8 cellular contexts compared by ENCODE assay signal in the genomic region with DNA sequence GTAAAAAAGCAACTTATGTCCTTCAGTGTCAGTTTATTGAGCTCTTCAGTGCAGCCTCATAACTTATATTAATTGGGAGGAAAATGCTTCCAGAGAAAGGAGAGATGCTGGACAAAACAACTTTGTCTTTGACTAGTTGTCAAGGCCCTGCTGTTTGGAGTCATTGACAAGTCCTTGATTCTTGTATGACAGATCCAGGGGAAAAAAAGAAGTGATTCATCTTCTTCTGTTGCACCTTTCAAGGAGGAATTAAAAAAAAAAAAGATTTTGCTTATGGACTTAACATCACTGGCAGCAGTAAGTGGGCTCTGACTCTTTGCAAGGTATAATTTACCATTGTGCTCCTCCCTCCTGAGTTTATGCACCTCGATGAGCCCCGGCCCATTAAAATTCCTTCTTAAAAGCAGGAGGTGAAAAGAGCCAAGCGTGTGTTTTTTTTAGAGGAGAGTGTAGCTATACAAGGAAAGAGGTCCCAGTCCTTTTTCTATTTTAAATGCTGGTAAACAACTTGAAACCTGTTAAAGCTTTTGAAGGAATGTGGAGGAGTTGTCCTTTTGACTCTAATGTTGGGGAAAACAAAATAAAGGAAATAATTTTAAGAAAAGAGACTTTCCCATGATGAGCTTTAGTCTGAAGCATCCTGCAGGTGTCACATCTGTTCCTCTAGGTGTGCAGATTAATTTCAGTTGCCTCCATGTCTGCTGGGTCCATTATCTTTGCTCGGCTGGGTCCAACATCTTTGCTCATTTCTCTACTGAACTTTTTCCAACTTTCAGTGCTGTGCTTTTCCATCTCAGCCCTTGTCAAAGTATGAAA.
DNase-seq lines count a peak whose midpoint lies in the region; ATAC-seq, FAIRE-seq and TF ChIP-seq lines count a peak whose summit lies in the region.

No MANE protein-coding gene starts in this region.

- H3K36me3 Mint-ChIP-seq in activated T-cell treated with anti-CD3 and anti-CD28 coated beads, Interleukin-2, amount 50 U/mL, for 72 hours (ENCODE audit: insufficient read depth in 2 of 2) = no peaks in the 10 kb centered on the region
- H3K36me3 Mint-ChIP-seq in T-helper 17 cell (ENCODE audit: low read depth) = no peaks in the 10 kb centered on the region

- TF ChIP-seq CTCF in HepG2 (CRISPR knock-in tag; IDR thresholded peaks at IDR 0.05) = no peak
- peak in 1 of 5 experiments; percentile 9 for TF ChIP-seq CTCF in transverse colon (IDR thresholded peaks at IDR 0.05)

- no peaks in the 10 kb centered on the region for H3K79me2 ChIP-seq in HepG2 (ENCODE audit: insufficient read depth, low read length)

- 53% methylated on average over 4 of the region's 4 CpGs for WGBS in HepG2 (ENCODE audit: low lambda C conversion rate)
- WGBS in transverse colon (ENCODE audit: low coverage in 1 of 2), 2 donors = 46 to 62% methylated on average over 3 to 4 of the region's 4 CpGs

- TF ChIP-seq POLR2A in HepG2 (IDR thresholded peaks at IDR 0.05; ENCODE audit: insufficient read depth in 1 of 2, low read depth in 2 of 2, low read length in 2 of 2) = no peak
- TF ChIP-seq POLR2A in transverse colon (IDR thresholded peaks at IDR 0.05) = no peak

- H3K36me3 ChIP-seq in HepG2 (replicated peaks in 1 of 2; ENCODE audit: control insufficient read depth in 1 of 2, insufficient read depth in 2 of 2, low read length in 2 of 2) (no peaks in the 10 kb centered on the region), transverse colon (no peaks in the 10 kb centered on the region)

- H3K4me1 ChIP-seq in HepG2 (ENCODE audit: insufficient read depth, low read length) = peaks cover 81% of the 10 kb centered on the region
- peaks cover 43 to 70% (median 51%) of the 10 kb centered on the region in 4 donors for H3K4me1 ChIP-seq in transverse colon

- POLR2A ChIA-PET in HepG2 (lab: Yijun Ruan, JAX) = interaction anchor here (1.0 to 1.9 kb wide), 2 partner anchors 44 to 542 kb away, joined by 3 to 6 read pairs; partner anchors contain the start of gene ZFP36L1

- H3K9me3 ChIP-seq in T-helper 17 cell (ENCODE audit: control insufficient read depth, low read length, poor library complexity, severe bottlenecking) (no peaks in the 10 kb centered on the region), HepG2 (ENCODE audit: low read length) (no peaks in the 10 kb centered on the region), transverse colon (no peaks in the 10 kb centered on the region)

- BruUV-seq in HepG2 (replicated peaks; lab: Mats Ljungman, UMichigan) = no TSS peak

- H3K27ac ChIP-seq in HepG2 (ENCODE audit: extremely low read length, insufficient read depth, low read length) (no peak overlapping the region), transverse colon (peak overlapping the region; percentile 84 to 87 (median 86))

- H4K20me1 ChIP-seq in HepG2 (ENCODE audit: insufficient read depth, low read length) = no peaks in the 10 kb centered on the region

- TF ChIP-seq EP300 in HepG2 (IDR thresholded peaks at IDR 0.05; ENCODE audit: low read depth in 2 of 2, low read length in 2 of 2) (no peak), HepG2 (CRISPR knock-in tag; IDR thresholded peaks at IDR 0.05; ENCODE audit: borderline replicate concordance) (no peak), transverse colon (IDR thresholded peaks at IDR 0.05; ENCODE audit: low read depth) (no peak)

- H3K9me3 Mint-ChIP-seq in activated T-cell treated with anti-CD3 and anti-CD28 coated beads, Interleukin-2, amount 50 U/mL, for 72 hours = no peaks in the 10 kb centered on the region

- no peak for TF ChIP-seq RAD21 in HepG2 (CRISPR knock-in tag; IDR thresholded peaks at IDR 0.05)

- in situ Hi-C loops in HepG2 (cut with HindIII; ENCODE audit: extremely low pct_ligation_motif_present, low pct_unique_long_range_greater_than_20kb) = no loop called here
- in situ Hi-C loops in transverse colon (cut with MboI; ENCODE audit: low pct_ligation_motif_present in 1 of 4, low pct_unique_long_range_greater_than_20kb in 1 of 4, low sequenced_read_pairs in 3 of 4) = no loop called here

- no peak overlapping the region for H3K9ac ChIP-seq in HepG2 (ENCODE audit: insufficient read depth, low read depth, low read length)

- no peak for FAIRE-seq in HepG2 (lab: Jason Lieb, UNC)

- H3K4me1 Mint-ChIP-seq in activated T-cell treated with anti-CD3 and anti-CD28 coated beads, Interleukin-2, amount 50 U/mL, for 72 hours (ENCODE audit: low read depth) = peaks cover 53% of the 10 kb centered on the region
- peaks cover 42% of the 10 kb centered on the region for H3K4me1 Mint-ChIP-seq in T-helper 17 cell

- no peaks in the 10 kb centered on the region for H3K27me3 ChIP-seq in HepG2 (ENCODE audit: control insufficient read depth in 1 of 2, insufficient read depth in 2 of 2, low read length in 2 of 2)
- H3K27me3 ChIP-seq in transverse colon = no peaks in the 10 kb centered on the region

- H2AFZ ChIP-seq in HepG2 (ENCODE audit: low read length) = no peak overlapping the region

- no peak overlapping the region for H3K4me3 Mint-ChIP-seq in activated T-cell treated with anti-CD3 and anti-CD28 coated beads, Interleukin-2, amount 50 U/mL, for 72 hours
- no peak overlapping the region for H3K4me3 Mint-ChIP-seq in T-helper 17 cell

- H3K27ac Mint-ChIP-seq in activated T-cell treated with anti-CD3 and anti-CD28 coated beads, Interleukin-2, amount 50 U/mL, for 72 hours = peak overlapping the region; percentile 5
- H3K27ac Mint-ChIP-seq in T-helper 17 cell = peak overlapping the region; percentile 88

- no peak for DNase-seq in activated T-cell treated with anti-CD3 and anti-CD28 coated beads, Interleukin-2, amount 50 U/mL, for 72 hours
- DNase-seq in activated T-cell treated with anti-CD3 and anti-CD28 coated beads for 4 hours = no peak
- no peak for DNase-seq in T-helper 17 cell
- no peak for DNase-seq in HepG2 (ENCODE audit: low spot score)
- no peak for DNase-seq in transverse colon
- no peak for DNase-seq in LoVo (ENCODE audit: low spot score)
- no peak for DNase-seq in nucleus accumbens (lab: John Stamatoyannopoulos, UW)
- no peak for DNase-seq in posterior cingulate gyrus

- intact Hi-C loops in HepG2 (cut with micrococcal nuclease; ENCODE audit: unreplicated experiment) (loop anchor here (10.0 kb wide), 1 partner anchor 354 kb away; no protein-coding TSS in a partner anchor), transverse colon (cut with DNase I; ENCODE audit: low total_unique reads) (no loop called here), posterior cingulate gyrus (cut with DNase I) (loop anchor here (10.0 kb wide), 1 partner anchor 154 kb away; no protein-coding TSS in a partner anchor)

- CTCF ChIA-PET in HepG2 (lab: Yijun Ruan, JAX; ENCODE audit: low intra/inter-chr PET ratio, low total read pairs) = no interaction called here

- no peaks in the 10 kb centered on the region for H3K27me3 Mint-ChIP-seq in activated T-cell treated with anti-CD3 and anti-CD28 coated beads, Interleukin-2, amount 50 U/mL, for 72 hours (ENCODE audit: low read depth)
- no peaks in the 10 kb centered on the region for H3K27me3 Mint-ChIP-seq in T-helper 17 cell

- no peak overlapping the region for H3K4me2 ChIP-seq in HepG2 (ENCODE audit: low read depth, low read length)

- ATAC-seq in activated T-cell treated with anti-CD3 and anti-CD28 coated beads, Interleukin-2, amount 50 U/mL, for 72 hours (replicated peaks in 1 of 2) = no peak
- no peak for ATAC-seq in T-helper 17 cell
- ATAC-seq in HepG2 = no peak

- H3K4me3 ChIP-seq in HepG2 (replicated peaks in 1 of 3; ENCODE audit: insufficient read depth in 1 of 3, low read depth in 2 of 3, low read length in 3 of 3) = no peak overlapping the region
- H3K4me3 ChIP-seq in transverse colon = no peak overlapping the region

TF ChIP-seq in HepG2, 621 proteins besides CTCF, POLR2A, EP300 and RAD21:
- TF ChIP-seq FUBP1 (CRISPR knock-in tag; IDR thresholded peaks at IDR 0.05; ENCODE audit: borderline replicate concordance) (no peak), STAG1 (CRISPR knock-in tag; IDR thresholded peaks at IDR 0.05) (peak; percentile 30; the same call in 1 of the 2 replicates), DZIP1 (CRISPR knock-in tag; IDR thresholded peaks at IDR 0.05) (no peak)
TF ChIP-seq in HepG2: peak in this region for 1.
